In genomic region chr1:39913136-39913535, GRCh38 we compare ENCODE assay signal across 2 cellular contexts. TPM values are rescaled to one million over a fixed set of nuclear protein-coding genes. Genes with fewer than 3 reads are reported as not detected.
"Had no signal": no experiment of that assay in that cellular context is flagged by ENCODE, and none has a peak within 500 bp of the region (broad histone marks: within the 10 kb centered on the region; RNA-seq: fewer than 3 reads in every experiment).

No MANE protein-coding gene starts in this region.

RNA-seq across cellular contexts. Expression of gene MYCL, which starts 11.4 kb away (rescaled TPM):
- total RNA-seq: activated CD4-positive, alpha-beta T cell treated with anti-CD3 and anti-CD28 coated beads, Interleukin-2, amount 10 ng/mL, durations not matched to agents 7 days and 5 days; activated CD8-positive, alpha-beta T cell treated with anti-CD3 and anti-CD28 coated beads, Interleukin-2, amount 10 ng/mL, durations not matched to agents 7 days and 5 days had no signal
